ENCODE assay signal across 13 cellular contexts in genomic region chr12:120759591-120760348, GRCh38. TPM values are rescaled to one million over a fixed set of nuclear protein-coding genes. Genes with fewer than 3 reads are reported as not detected.
DNase-seq lines count a peak whose midpoint lies in the region; ATAC-seq and TF ChIP-seq lines count a peak whose summit lies in the region.
"Had no signal": no experiment of that assay in that cellular context is flagged by ENCODE, and none has a peak within 500 bp of the region (broad histone marks: within the 10 kb centered on the region; RNA-seq: fewer than 3 reads in every experiment).

No MANE protein-coding gene starts in this region.

- no peak for ATAC-seq in CD4-positive, CD25-positive, alpha-beta regulatory T cell (ENCODE audit: low read depth in 2 of 2)
- peak; percentile 54 for ATAC-seq in GM23338
- no peak for ATAC-seq in HG02973 (IDR thresholded peaks at IDR 0.05; ENCODE audit: unreplicated experiment)

- no peak overlapping the region for H2AFZ ChIP-seq in GM23338

- peak overlapping the region in 2 of 3 donors; percentile 23 to 34 for H3K27ac Mint-ChIP-seq in CD4-positive, CD25-positive, alpha-beta regulatory T cell
- peak overlapping the region; percentile 58; the same call in 1 of the 2 replicates for H3K27ac Mint-ChIP-seq in GM23338
- H3K27ac Mint-ChIP-seq: activated B cell treated with CpG ODN at 0.5 μM for 24 hours had no signal

- no peaks in the 10 kb centered on the region for H3K9me2 ChIP-seq in GM23338 (ENCODE audit: insufficient read depth)

- H3K9me3 ChIP-seq in CD4-positive, CD25-positive, alpha-beta regulatory T cell (ENCODE audit: control insufficient read depth in 2 of 2, low read length in 2 of 2): peaks cover 7% of the 10 kb centered on the region in 2 experiments

- no peak overlapping the region for H3K27ac ChIP-seq in CD4-positive, CD25-positive, alpha-beta regulatory T cell (ENCODE audit: insufficient read depth, low read length, poor library complexity, severe bottlenecking)
- H3K27ac ChIP-seq in GM23338 (ENCODE audit: low read depth): 0 out of 2 replicates have a peak overlapping the region, but pooled peaks have one; percentile 50
- H3K27ac ChIP-seq in RWPE1: no peak overlapping the region
- H3K27ac ChIP-seq: tibial artery had no signal

- H3K4me2 ChIP-seq in GM23338: peak overlapping the region; percentile 40; the same call in 1 of the 2 replicates

- H3K36me3 Mint-ChIP-seq in CD4-positive, CD25-positive, alpha-beta regulatory T cell: peaks cover 25% of the 10 kb centered on the region
- H3K36me3 Mint-ChIP-seq in GM23338 (ENCODE audit: low read depth): peaks cover 23% of the 10 kb centered on the region

- POLR2A ChIA-PET in RWPE1 (lab: Yijun Ruan, JAX; ENCODE audit: low non-redundant PET): interaction anchor here (0.6 kb wide), 2 partner anchors 93 to 119 kb away, joined by 4 to 5 read pairs; no protein-coding TSS in a partner anchor

- TF ChIP-seq CTCF in GM23338 (conservative IDR thresholded peaks at IDR 0.05; ENCODE audit: low read depth in 2 of 2) (no peak), epithelial cell of esophagus (IDR thresholded peaks at IDR 0.05; ENCODE audit: insufficient read depth, low read depth, low read length, missing control alignments) (no peak), RWPE1 (conservative IDR thresholded peaks at IDR 0.05; ENCODE audit: low read depth) (no peak)

- peaks cover 7% of the 10 kb centered on the region for H3K27me3 Mint-ChIP-seq in CD4-positive, CD25-positive, alpha-beta regulatory T cell
- peaks cover 6% of the 10 kb centered on the region for H3K27me3 Mint-ChIP-seq in GM23338 (ENCODE audit: insufficient read depth, low read depth, poor library complexity)
- H3K27me3 Mint-ChIP-seq: activated B cell treated with CpG ODN at 0.5 μM for 24 hours had no signal

- peaks cover 30% of the 10 kb centered on the region for H3K36me3 ChIP-seq in CD4-positive, CD25-positive, alpha-beta regulatory T cell (ENCODE audit: control insufficient read depth, insufficient read depth, low read length)
- H3K36me3 ChIP-seq in GM23338 (ENCODE audit: insufficient read depth): peaks cover 3% of the 10 kb centered on the region; the same call in 1 of the 2 replicates

- DNase-seq in CD4-positive, CD25-positive, alpha-beta regulatory T cell: no peak
- DNase-seq in GM23338 (ENCODE audit: low spot score): no peak
- DNase-seq in NCI-H2196 treated with DMSO at 0.1 percent for 48 hours (lab: John Stamatoyannopoulos, UW; ENCODE audit: unreplicated experiment): peak; percentile 80
- DNase-seq in epithelial cell of esophagus (ENCODE audit: low read depth): peak; percentile 64
- DNase-seq in RWPE1 (ENCODE audit: low spot score): no peak
- no peak for DNase-seq in UCSD-AML1 (lab: John Stamatoyannopoulos, UW; ENCODE audit: unreplicated experiment)
- no peak for DNase-seq in SW 1271 (lab: John Stamatoyannopoulos, UW)
- DNase-seq: activated B cell treated with CpG ODN at 0.5 μM for 24 hours, activated gamma-delta T cell treated with Interleukin-2 at 50 U/mL for 16 hours, retina, tibial artery had no signal

- peak overlapping the region in 1 of 4 donors; percentile 43 for H3K4me3 Mint-ChIP-seq in CD4-positive, CD25-positive, alpha-beta regulatory T cell
- no peak overlapping the region for H3K4me3 Mint-ChIP-seq in GM23338
- H3K4me3 Mint-ChIP-seq: activated B cell treated with CpG ODN at 0.5 μM for 24 hours; CD8-positive, alpha-beta memory T cell had no signal

- peaks cover 0 to 11% (median 7%) of the 10 kb centered on the region in 4 donors for H3K4me1 Mint-ChIP-seq in CD4-positive, CD25-positive, alpha-beta regulatory T cell
- peaks cover 22% of the 10 kb centered on the region for H3K4me1 Mint-ChIP-seq in GM23338
- H3K4me1 Mint-ChIP-seq: activated B cell treated with CpG ODN at 0.5 μM for 24 hours; CD8-positive, alpha-beta memory T cell had no signal

- H3K9me3 Mint-ChIP-seq in CD4-positive, CD25-positive, alpha-beta regulatory T cell: peaks cover 0 to 9% (median 2%) of the 10 kb centered on the region in 7 donors
- peaks cover 4% of the 10 kb centered on the region; the same call in 2 of the 3 replicates for H3K9me3 Mint-ChIP-seq in GM23338

- no peaks in the 10 kb centered on the region for H3F3A ChIP-seq in GM23338 (replicated peaks; ENCODE audit: low read depth)

- no peaks in the 10 kb centered on the region for H3K27me3 ChIP-seq in CD4-positive, CD25-positive, alpha-beta regulatory T cell (ENCODE audit: control insufficient read depth, insufficient read depth, low read length)
- no peaks in the 10 kb centered on the region for H3K27me3 ChIP-seq in GM23338 (ENCODE audit: insufficient read depth)
- H3K27me3 ChIP-seq: tibial artery had no signal

- no peaks in the 10 kb centered on the region for H3K4me1 ChIP-seq in CD4-positive, CD25-positive, alpha-beta regulatory T cell (ENCODE audit: control insufficient read depth, insufficient read depth, low read length, poor library complexity, severe bottlenecking)
- peaks cover 5% of the 10 kb centered on the region; the same call in 1 of the 2 replicates for H3K4me1 ChIP-seq in GM23338 (ENCODE audit: insufficient read depth)

- no peaks in the 10 kb centered on the region for H3K79me2 ChIP-seq in GM23338 (replicated peaks; ENCODE audit: insufficient read depth)

- H3K4me3 ChIP-seq in CD4-positive, CD25-positive, alpha-beta regulatory T cell (ENCODE audit: low read depth, low read length): no peak overlapping the region
- no peak overlapping the region for H3K4me3 ChIP-seq in GM23338
- H3K4me3 ChIP-seq in epithelial cell of esophagus (ENCODE audit: low read length): no peak overlapping the region
- H3K4me3 ChIP-seq: tibial artery had no signal

- CTCF ChIA-PET in RWPE1 (lab: Yijun Ruan, JAX): no interaction called here

- no peaks in the 10 kb centered on the region for H4K20me1 ChIP-seq in GM23338 (replicated peaks; ENCODE audit: insufficient read depth)

TF ChIP-seq in GM23338, 12 proteins besides CTCF, POLR2A, EP300 and RAD21:
- TF ChIP-seq STAT1 (IDR thresholded peaks at IDR 0.05; ENCODE audit: unreplicated experiment): no peak
- no peak for TF ChIP-seq NANOG (IDR thresholded peaks at IDR 0.05; ENCODE audit: borderline replicate concordance)
- TF ChIP-seq ZNF331 (CRISPR knock-in tag; IDR thresholded peaks at IDR 0.05; ENCODE audit: low read depth): no peak
- no peak for TF ChIP-seq JUNB (IDR thresholded peaks at IDR 0.05; ENCODE audit: unreplicated experiment)
- no peak for TF ChIP-seq CREB1 (CRISPR knock-in tag; IDR thresholded peaks at IDR 0.05; ENCODE audit: low read depth)
- no peak for TF ChIP-seq EZH2phosphoT487 (IDR thresholded peaks at IDR 0.05; ENCODE audit: unreplicated experiment)
- TF ChIP-seq ETS1 (IDR thresholded peaks at IDR 0.05): no peak
TF ChIP-seq in GM23338: peak in this region for 0.

RNA-seq across cellular contexts. Expression of gene ACADS, which starts 34.1 kb away (rescaled TPM):
- 10.9 TPM for total RNA-seq in CD4-positive, CD25-positive, alpha-beta regulatory T cell
- 10 to 100 TPM; 26.6 to 29.8 (median 27.4) TPM for polyA plus RNA-seq in CD4-positive, CD25-positive, alpha-beta regulatory T cell
- 5.7 and 7.7 TPM in 2 replicates for total RNA-seq in GM23338 (2014; rRNA removed; shearing (Covaris generic))
- polyA plus RNA-seq in GM23338 (2016; fragmentation: Nextera tagmentation; extraction: Ambion mirVana): 3.1 and 4.2 TPM in 2 replicates

RNA-seq across cellular contexts. Expression of gene UNC119B, which starts 49.5 kb away (rescaled TPM):
- 10.9 TPM for total RNA-seq in CD4-positive, CD25-positive, alpha-beta regulatory T cell
- polyA plus RNA-seq in CD4-positive, CD25-positive, alpha-beta regulatory T cell: 1 to 10 TPM; 6.6 to 9.4 (median 8.0) TPM
- total RNA-seq in GM23338 (2014; rRNA removed; shearing (Covaris generic)): 48.2 and 51.3 TPM in 2 replicates
- polyA plus RNA-seq in GM23338 (2016; fragmentation: Nextera tagmentation; extraction: Ambion mirVana): 9.9 and 11.7 TPM in 2 replicates

Comparison
In these comparisons a context has a peak if more than half of its experiments do, and no peak if none do; other contexts are left out.
1. DNase-seq: peak in NCI-H2196 treated with DMSO at 0.1 percent for 48 hours (single experiment) and epithelial cell of esophagus (single experiment); none in CD4-positive, CD25-positive, alpha-beta regulatory T cell (0 of 3), GM23338 (single experiment), RWPE1 (single experiment), UCSD-AML1 (single experiment) and SW 1271 (0 of 2).